Comparison of ENCODE assay signal across 8 cellular contexts in genomic region chr1:61588736-61589381, GRCh38.
DNase-seq lines count a peak whose midpoint lies in the region; ATAC-seq and TF ChIP-seq lines count a peak whose summit lies in the region.

No MANE protein-coding gene starts in this region.

- TF ChIP-seq CTCF in DOHH2 (IDR thresholded peaks at IDR 0.05; ENCODE audit: low read depth, low read length, poor library complexity, severe bottlenecking) (peak; percentile 91), Panc1 (IDR thresholded peaks at IDR 0.05) (peak; percentile 93), retinal pigment epithelial cell (conservative IDR thresholded peaks at IDR 0.05; ENCODE audit: low read depth, low read length) (peak; percentile 94)

- no peak overlapping the region for H3K4me2 ChIP-seq in DOHH2 (ENCODE audit: low read length)

- no peaks in the 10 kb centered on the region for H3F3A ChIP-seq in DOHH2 (ENCODE audit: control insufficient read depth, insufficient read depth)

- H3K27me3 Mint-ChIP-seq in activated T-helper 1 cell treated with anti-CD3 and anti-CD28 coated beads, Interleukin-12 subunit alpha, Interleukin-12 subunit beta, Interleukin-2, Interleukin-4 antibody, amounts not matched to agents 30 ng/mL and 10 ng/mL and 1 ng/mL, durations not matched to agents 14 hours and 24 hours and 36 hours (ENCODE audit: insufficient read depth): peaks cover 20% of the 10 kb centered on the region

- no peak overlapping the region for H3K4me3 Mint-ChIP-seq in activated T-helper 1 cell treated with anti-CD3 and anti-CD28 coated beads, Interleukin-12 subunit alpha, Interleukin-12 subunit beta, Interleukin-2, Interleukin-4 antibody, amounts not matched to agents 30 ng/mL and 10 ng/mL and 1 ng/mL, durations not matched to agents 14 hours and 24 hours and 36 hours

- H3K27me3 ChIP-seq in DOHH2 (ENCODE audit: control insufficient read depth, low read length) (no peaks in the 10 kb centered on the region; the same call in 1 of the 2 replicates), Panc1 (ENCODE audit: control insufficient read depth, insufficient read depth, low read length) (no peaks in the 10 kb centered on the region; the same call in 1 of the 2 replicates)

- H3K9me3 Mint-ChIP-seq in activated T-helper 1 cell treated with anti-CD3 and anti-CD28 coated beads, Interleukin-12 subunit alpha, Interleukin-12 subunit beta, Interleukin-2, Interleukin-4 antibody, amounts not matched to agents 30 ng/mL and 10 ng/mL and 1 ng/mL, durations not matched to agents 14 hours and 24 hours and 36 hours: no peaks in the 10 kb centered on the region

- no peaks in the 10 kb centered on the region for H3K9me2 ChIP-seq in DOHH2 (replicated peaks; ENCODE audit: control insufficient read depth, low read length)

- H3K9me3 ChIP-seq in DOHH2 (ENCODE audit: control insufficient read depth, insufficient read depth, low read length) (no peaks in the 10 kb centered on the region), Panc1 (ENCODE audit: control insufficient read depth, insufficient read depth, low read depth, low read length) (no peaks in the 10 kb centered on the region)

- POLR2A ChIA-PET in Panc1 (lab: Charles Lee): no interaction called here

- no peaks in the 10 kb centered on the region for H3K79me2 ChIP-seq in DOHH2 (ENCODE audit: control insufficient read depth, low read length)

- H3K4me1 ChIP-seq in DOHH2 (ENCODE audit: control insufficient read depth, low read length): no peaks in the 10 kb centered on the region
- H3K4me1 ChIP-seq in Panc1 (ENCODE audit: control insufficient read depth, insufficient read depth, low read length): peaks cover 3% of the 10 kb centered on the region

- no peaks in the 10 kb centered on the region for H3K36me3 Mint-ChIP-seq in activated T-helper 1 cell treated with anti-CD3 and anti-CD28 coated beads, Interleukin-12 subunit alpha, Interleukin-12 subunit beta, Interleukin-2, Interleukin-4 antibody, amounts not matched to agents 30 ng/mL and 10 ng/mL and 1 ng/mL, durations not matched to agents 14 hours and 24 hours and 36 hours (ENCODE audit: low read depth)

- no peak overlapping the region for H3K27ac ChIP-seq in DOHH2 (ENCODE audit: low read depth, low read length)
- no peak overlapping the region for H3K27ac ChIP-seq in Panc1 (ENCODE audit: low read length)

- CTCF ChIA-PET in Panc1 (lab: Charles Lee): interaction anchor here (0.5 to 1.7 kb wide), 13 partner anchors 20 to 904 kb away, joined by 3 to 16 read pairs (median 4); no protein-coding TSS in a partner anchor

- BruUV-seq in Panc1 (replicated peaks; lab: Mats Ljungman, UMichigan): no TSS peak

- in situ Hi-C loops in KBM-7 (cut with MboI; ENCODE audit: low pct_unique_long_range_greater_than_20kb, low sequenced_read_pairs): no loop called here
- in situ Hi-C loops in Panc1 (cut with HindIII; ENCODE audit: low pct_unique_long_range_greater_than_20kb, low sequenced_read_pairs): no loop called here

- H3K36me3 ChIP-seq in DOHH2 (ENCODE audit: control insufficient read depth, low read length): no peaks in the 10 kb centered on the region
- no peaks in the 10 kb centered on the region for H3K36me3 ChIP-seq in Panc1 (ENCODE audit: control insufficient read depth, insufficient read depth, low read length)

- no peaks in the 10 kb centered on the region for H4K20me1 ChIP-seq in DOHH2 (ENCODE audit: control insufficient read depth, insufficient read depth, low read depth, low read length)

- DNase-seq in KBM-7 (peak; percentile 71), Panc1 (ENCODE audit: low read depth, low spot score) (peak; percentile 50), germinal center (ENCODE audit: low spot score) (peak; percentile 36), retinal pigment epithelial cell (ENCODE audit: low read depth) (peak; percentile 22), cerebellar nuclear complex (lab: John Stamatoyannopoulos, UW) (no peak)
- DNase-seq in activated T-helper 1 cell treated with anti-CD3 and anti-CD28 coated beads, Interleukin-12 subunit alpha, Interleukin-12 subunit beta, Interleukin-2, Interleukin-4 antibody, amounts not matched to agents 30 ng/mL and 10 ng/mL and 1 ng/mL, durations not matched to agents 14 hours and 24 hours and 36 hours (ENCODE audit: low spot score): peak; percentile 37

- no peak overlapping the region for H3K27ac Mint-ChIP-seq in activated T-helper 1 cell treated with anti-CD3 and anti-CD28 coated beads, Interleukin-12 subunit alpha, Interleukin-12 subunit beta, Interleukin-2, Interleukin-4 antibody, amounts not matched to agents 30 ng/mL and 10 ng/mL and 1 ng/mL, durations not matched to agents 14 hours and 24 hours and 36 hours

- intact Hi-C loops in Panc1 (cut with micrococcal nuclease; ENCODE audit: unreplicated experiment): no loop called here
- intact Hi-C loops in activated T-helper 1 cell treated with anti-CD3 and anti-CD28 coated beads, Interleukin-12 subunit alpha, Interleukin-12 subunit beta, Interleukin-2, Interleukin-4 antibody, amounts not matched to agents 30 ng/mL and 10 ng/mL and 1 ng/mL, durations not matched to agents 14 hours and 24 hours and 36 hours (cut with micrococcal nuclease): loop anchor here (1.0 to 10.0 kb wide), 5 partner anchors 137 to 1614 kb away; no protein-coding TSS in a partner anchor

- H3K4me1 Mint-ChIP-seq in activated T-helper 1 cell treated with anti-CD3 and anti-CD28 coated beads, Interleukin-12 subunit alpha, Interleukin-12 subunit beta, Interleukin-2, Interleukin-4 antibody, amounts not matched to agents 30 ng/mL and 10 ng/mL and 1 ng/mL, durations not matched to agents 14 hours and 24 hours and 36 hours (ENCODE audit: low read depth): no peaks in the 10 kb centered on the region

- H3K4me3 ChIP-seq in DOHH2 (ENCODE audit: low read length): no peak overlapping the region
- no peak overlapping the region for H3K4me3 ChIP-seq in Panc1 (ENCODE audit: low read depth in 2 of 2, low read length in 2 of 2)
- H3K4me3 ChIP-seq in retinal pigment epithelial cell (ENCODE audit: low read length): no peak overlapping the region

- peak; percentile 94 for ATAC-seq in GM21786 (IDR thresholded peaks at IDR 0.05; ENCODE audit: unreplicated experiment)
- ATAC-seq in Panc1: peak; percentile 96

Comparison
In these comparisons a context has a peak if more than half of its experiments do, and no peak if none do; other contexts are left out.
1. DNase-seq: peak in KBM-7 (single experiment), Panc1 (single experiment), activated T-helper 1 cell treated with anti-CD3 and anti-CD28 coated beads, Interleukin-12 subunit alpha, Interleukin-12 subunit beta, Interleukin-2, Interleukin-4 antibody, amounts not matched to agents 30 ng/mL and 10 ng/mL and 1 ng/mL, durations not matched to agents 14 hours and 24 hours and 36 hours (single experiment), germinal center (single experiment) and retinal pigment epithelial cell (single experiment); none in cerebellar nuclear complex (0 of 2).
2. Peak in every context shown above with its lines, with median percentiles within 50 percentile points of each other: CTCF ChIP-seq.